ENCODE assay signal across 33 cellular contexts in genomic region chr4:158763462-158763861, GRCh38.
"Had no signal": no experiment of that assay in that cellular context is flagged by ENCODE, and none has a peak within 500 bp of the region (broad histone marks: within the 10 kb centered on the region; RNA-seq: fewer than 3 reads in every experiment).

No MANE protein-coding gene starts in this region.

- H3K4me2 ChIP-seq: hepatocyte had no signal

- H2AFZ ChIP-seq: hepatocyte had no signal

- H3K36me3 Mint-ChIP-seq: activated CD4-positive, alpha-beta memory T cell treated with anti-CD3 and anti-CD28 coated beads for 36 hours; activated CD8-positive, alpha-beta memory T cell treated with anti-CD3 and anti-CD28 coated beads, Interleukin-2, amount 10 ng/mL, durations not matched to agents 7 days and 5 days; activated naive CD8-positive, alpha-beta T cell treated with anti-CD3 and anti-CD28 coated beads for 36 hours had no signal

- H3K4me3 Mint-ChIP-seq: activated CD4-positive, alpha-beta memory T cell treated with anti-CD3 and anti-CD28 coated beads for 36 hours; activated CD4-positive, alpha-beta T cell treated with anti-CD3 and anti-CD28 coated beads for 36 hours; activated CD4-positive, alpha-beta T cell treated with anti-CD3 and anti-CD28 coated beads, Interleukin-2, amount 10 ng/mL, durations not matched to agents 24 days and 14 days; activated CD8-positive, alpha-beta memory T cell treated with anti-CD3 and anti-CD28 coated beads, Interleukin-2, amount 10 ng/mL, durations not matched to agents 7 days and 5 days; activated CD8-positive, alpha-beta T cell treated with anti-CD3 and anti-CD28 coated beads, Interleukin-2, amount 10 ng/mL, durations not matched to agents 7 days and 5 days; activated naive CD4-positive, alpha-beta T cell treated with anti-CD3 and anti-CD28 coated beads for 36 hours; activated naive CD4-positive, alpha-beta T cell treated with anti-CD3 and anti-CD28 coated beads, Interleukin-2, amount 50 U/mL, for 24 hours; activated naive CD8-positive, alpha-beta T cell treated with anti-CD3 and anti-CD28 coated beads for 36 hours; activated naive CD8-positive, alpha-beta T cell treated with anti-CD3 and anti-CD28 coated beads, Interleukin-2, amount 50 U/mL, for 24 hours; activated T-helper 1 cell treated with anti-CD3 and anti-CD28 coated beads, Interleukin-12 subunit alpha, Interleukin-12 subunit beta, Interleukin-2, Interleukin-4 antibody, amounts not matched to agents 30 ng/mL and 10 ng/mL and 1 ng/mL, durations not matched to agents 14 hours and 24 hours and 36 hours had no signal

- H3K4me3 ChIP-seq: adrenal gland, body of pancreas, esophagus squamous epithelium, gastroesophageal sphincter, heart right ventricle, hepatocyte had no signal

- H3K27ac Mint-ChIP-seq: activated CD4-positive, alpha-beta memory T cell treated with anti-CD3 and anti-CD28 coated beads for 36 hours; activated CD4-positive, alpha-beta T cell treated with anti-CD3 and anti-CD28 coated beads for 36 hours; activated CD4-positive, alpha-beta T cell treated with anti-CD3 and anti-CD28 coated beads, Interleukin-2, amount 10 ng/mL, durations not matched to agents 24 days and 14 days; activated CD8-positive, alpha-beta memory T cell treated with anti-CD3 and anti-CD28 coated beads, Interleukin-2, amount 10 ng/mL, durations not matched to agents 7 days and 5 days; activated CD8-positive, alpha-beta T cell treated with anti-CD3 and anti-CD28 coated beads, Interleukin-2, amount 10 ng/mL, durations not matched to agents 7 days and 5 days; activated naive CD4-positive, alpha-beta T cell treated with anti-CD3 and anti-CD28 coated beads for 36 hours; activated naive CD8-positive, alpha-beta T cell treated with anti-CD3 and anti-CD28 coated beads for 36 hours; activated naive CD8-positive, alpha-beta T cell treated with anti-CD3 and anti-CD28 coated beads, Interleukin-2, amount 50 U/mL, for 24 hours; activated T-helper 1 cell treated with anti-CD3 and anti-CD28 coated beads, Interleukin-12 subunit alpha, Interleukin-12 subunit beta, Interleukin-2, Interleukin-4 antibody, amounts not matched to agents 30 ng/mL and 10 ng/mL and 1 ng/mL, durations not matched to agents 14 hours and 24 hours and 36 hours; activated T-helper 2 cell treated with anti-CD3 and anti-CD28 coated beads, Interferon-gamma antibody, Interleukin-2, Interleukin-4, amounts not matched to agents 10 μg/mL and 5 μg/mL and 100 μg/mL, durations not matched to agents 14 hours and 24 hours and 36 hours had no signal

- DNase-seq: activated CD4-positive, alpha-beta memory T cell treated with anti-CD3 and anti-CD28 coated beads for 36 hours; activated CD4-positive, alpha-beta T cell treated with anti-CD3 and anti-CD28 coated beads for 36 hours; activated CD4-positive, alpha-beta T cell treated with anti-CD3 and anti-CD28 coated beads, Interleukin-2, amount 10 ng/mL, durations not matched to agents 24 days and 14 days; activated CD4-positive, CD25-positive, alpha-beta regulatory T cell; activated CD4-positive, CD25-positive, alpha-beta regulatory T cell treated with anti-CD3 and anti-CD28 coated beads, Interleukin-2, amount 50 U/mL, for 72 hours; activated CD8-positive, alpha-beta memory T cell treated with anti-CD3 and anti-CD28 coated beads, Interleukin-2, amount 10 ng/mL, durations not matched to agents 7 days and 5 days; activated CD8-positive, alpha-beta memory T cell treated with anti-CD3 and anti-CD28 coated beads, Interleukin-2, amount 50 U/mL, for 4 hours; activated CD8-positive, alpha-beta T cell treated with anti-CD3 and anti-CD28 coated beads, Interleukin-2, amount 10 ng/mL, durations not matched to agents 7 days and 5 days; activated effector memory CD4-positive, alpha-beta T cell treated with anti-CD3 and anti-CD28 coated beads, Interleukin-2, amount 50 U/mL, for 16 hours; activated naive CD4-positive, alpha-beta T cell treated with anti-CD3 and anti-CD28 coated beads for 36 hours; activated naive CD8-positive, alpha-beta T cell treated with anti-CD3 and anti-CD28 coated beads for 36 hours; activated naive CD8-positive, alpha-beta T cell treated with anti-CD3 and anti-CD28 coated beads, Interleukin-2, amount 50 U/mL, for 24 hours; activated T-cell treated with anti-CD3 and anti-CD28 coated beads, Interleukin-2, amount 50 U/mL, for 1 hour; activated T-cell treated with anti-CD3 and anti-CD28 coated beads, Interleukin-2, amount 50 U/mL, for 48 hours; adrenal gland; amygdala; aorta; body of pancreas; caudate nucleus; cortex of kidney; effector CD8-positive, alpha-beta T cell; esophagus squamous epithelium; foreskin melanocyte; heart right ventricle had no signal

- H3K27ac ChIP-seq: adrenal gland, body of pancreas, epithelial cell of prostate, esophagus squamous epithelium, gastroesophageal sphincter, heart right ventricle, hepatocyte had no signal

- H3K4me1 ChIP-seq: adrenal gland, body of pancreas had no signal

- H3K27me3 ChIP-seq: adrenal gland, body of pancreas, esophagus squamous epithelium, gastroesophageal sphincter, heart right ventricle, hepatocyte had no signal

- H3K36me3 ChIP-seq: adrenal gland, esophagus squamous epithelium, gastroesophageal sphincter, heart right ventricle had no signal

- H3K9me3 ChIP-seq: adrenal gland, body of pancreas, esophagus squamous epithelium, gastroesophageal sphincter, heart right ventricle had no signal

- H3K9me3 Mint-ChIP-seq: activated CD4-positive, alpha-beta memory T cell treated with anti-CD3 and anti-CD28 coated beads for 36 hours; activated naive CD4-positive, alpha-beta T cell treated with anti-CD3 and anti-CD28 coated beads for 36 hours; activated naive CD4-positive, alpha-beta T cell treated with anti-CD3 and anti-CD28 coated beads, Interleukin-2, amount 50 U/mL, for 24 hours; activated naive CD8-positive, alpha-beta T cell treated with anti-CD3 and anti-CD28 coated beads for 36 hours; activated naive CD8-positive, alpha-beta T cell treated with anti-CD3 and anti-CD28 coated beads, Interleukin-2, amount 50 U/mL, for 24 hours; activated T-helper 1 cell treated with anti-CD3 and anti-CD28 coated beads, Interleukin-12 subunit alpha, Interleukin-12 subunit beta, Interleukin-2, Interleukin-4 antibody, amounts not matched to agents 30 ng/mL and 10 ng/mL and 1 ng/mL, durations not matched to agents 14 hours and 24 hours and 36 hours; activated T-helper 2 cell treated with anti-CD3 and anti-CD28 coated beads, Interferon-gamma antibody, Interleukin-2, Interleukin-4, amounts not matched to agents 10 μg/mL and 5 μg/mL and 100 μg/mL, durations not matched to agents 14 hours and 24 hours and 36 hours had no signal

- H3K27me3 Mint-ChIP-seq: activated naive CD8-positive, alpha-beta T cell treated with anti-CD3 and anti-CD28 coated beads, Interleukin-2, amount 50 U/mL, for 24 hours had no signal

- ATAC-seq: activated CD4-positive, alpha-beta T cell treated with anti-CD3 and anti-CD28 coated beads for 36 hours; activated CD8-positive, alpha-beta memory T cell treated with anti-CD3 and anti-CD28 coated beads, Interleukin-2, amount 10 ng/mL, durations not matched to agents 7 days and 5 days; activated CD8-positive, alpha-beta T cell treated with anti-CD3 and anti-CD28 coated beads, Interleukin-2, amount 10 ng/mL, durations not matched to agents 7 days and 5 days; activated naive CD8-positive, alpha-beta T cell treated with anti-CD3 and anti-CD28 coated beads, Interleukin-2, amount 50 U/mL, for 24 hours; body of pancreas; gastroesophageal sphincter; heart right ventricle had no signal

- H3K79me2 ChIP-seq: hepatocyte had no signal

- FAIRE-seq: colon, endometrium, endothelial cell of umbilical vein had no signal
